In genomic region chr15:52082197-52083036, GRCh38 we compare ENCODE assay signal across 9 cellular contexts. TPM values are rescaled to one million over a fixed set of nuclear protein-coding genes. Genes with fewer than 3 reads are reported as not detected.
DNase-seq lines count a peak whose midpoint lies in the region; ATAC-seq and TF ChIP-seq lines count a peak whose summit lies in the region.
"Had no signal": no experiment of that assay in that cellular context is flagged by ENCODE, and none has a peak within 500 bp of the region (broad histone marks: within the 10 kb centered on the region; RNA-seq: fewer than 3 reads in every experiment).

No MANE protein-coding gene starts in this region.

- H3K27me3 Mint-ChIP-seq in activated naive CD8-positive, alpha-beta T cell treated with anti-CD3 and anti-CD28 coated beads, Interleukin-2, amount 10 ng/mL, durations not matched to agents 7 days and 5 days = no peaks in the 10 kb centered on the region
- H3K27me3 Mint-ChIP-seq in activated naive CD8-positive, alpha-beta T cell treated with anti-CD3 and anti-CD28 coated beads, Interleukin-2, amount 50 U/mL, for 24 hours = peaks cover 2% of the 10 kb centered on the region

- H3K4me3 Mint-ChIP-seq in activated naive CD8-positive, alpha-beta T cell treated with anti-CD3 and anti-CD28 coated beads, Interleukin-2, amount 10 ng/mL, durations not matched to agents 7 days and 5 days = peak overlapping the region; percentile 43
- H3K4me3 Mint-ChIP-seq in activated naive CD8-positive, alpha-beta T cell treated with anti-CD3 and anti-CD28 coated beads, Interleukin-2, amount 50 U/mL, for 24 hours = no peak overlapping the region

- DNase-seq in activated naive CD8-positive, alpha-beta T cell treated with anti-CD3 and anti-CD28 coated beads, Interleukin-2, amount 10 ng/mL, durations not matched to agents 7 days and 5 days = peak; percentile 43
- no peak for DNase-seq in activated naive CD8-positive, alpha-beta T cell treated with anti-CD3 and anti-CD28 coated beads, Interleukin-2, amount 50 U/mL, for 24 hours
- DNase-seq in SIG-M5 treated with dmso at 0.1 percent for 504 hours (lab: John Stamatoyannopoulos, UW; ENCODE audit: unreplicated experiment) = peak; percentile 84
- no peak for DNase-seq in suprapubic skin (ENCODE audit: low spot score in 2 of 2)
- DNase-seq in activated CD4-positive, CD25-positive, alpha-beta regulatory T cell treated with anti-CD3 and anti-CD28 coated beads, Interleukin-2, amount 50 U/mL, for 72 hours = no peak
- DNase-seq in NCI-H1092 (lab: John Stamatoyannopoulos, UW) = no peak
- no peak for DNase-seq in sigmoid colon
- DNase-seq: NCI-H510A had no signal

- H3K4me1 ChIP-seq in suprapubic skin = peaks cover 21% of the 10 kb centered on the region
- peaks cover 0 to 6% (median 3%) of the 10 kb centered on the region in 4 donors for H3K4me1 ChIP-seq in sigmoid colon

- H3K27ac ChIP-seq in suprapubic skin = no peak overlapping the region
- H3K27ac ChIP-seq in sigmoid colon = no peak overlapping the region

- TF ChIP-seq POLR2A in suprapubic skin (IDR thresholded peaks at IDR 0.05) = no peak
- TF ChIP-seq POLR2A in sigmoid colon (IDR thresholded peaks at IDR 0.05) = no peak

- H3K36me3 ChIP-seq in suprapubic skin (no peaks in the 10 kb centered on the region), sigmoid colon (no peaks in the 10 kb centered on the region)

- POLR2A ChIA-PET in activated naive CD8-positive, alpha-beta T cell treated with anti-CD3 and anti-CD28 coated beads, Interleukin-2, amount 10 ng/mL, durations not matched to agents 7 days and 5 days (lab: Charles Lee) = interaction anchor here (0.6 to 2.0 kb wide), 7 partner anchors 37 to 145 kb away, joined by 3 to 8 read pairs (median 3); partner anchors contain the start of gene LEO1

- ATAC-seq in activated naive CD8-positive, alpha-beta T cell treated with anti-CD3 and anti-CD28 coated beads, Interleukin-2, amount 10 ng/mL, durations not matched to agents 7 days and 5 days (ENCODE audit: low read depth) = peak; percentile 74
- no peak for ATAC-seq in activated naive CD8-positive, alpha-beta T cell treated with anti-CD3 and anti-CD28 coated beads, Interleukin-2, amount 50 U/mL, for 24 hours
- ATAC-seq in HG03060 (IDR thresholded peaks at IDR 0.05; ENCODE audit: low read depth, unreplicated experiment) = peak; percentile 71

- 84% methylated on average over 5 of the region's 5 CpGs for WGBS in suprapubic skin
- 70 to 89% methylated on average over 5 of the region's 5 CpGs for WGBS in sigmoid colon, 2 donors

- H3K4me3 ChIP-seq in suprapubic skin (no peak overlapping the region), sigmoid colon (no peak overlapping the region)

- H3K9me3 ChIP-seq in suprapubic skin (no peaks in the 10 kb centered on the region), sigmoid colon (peaks cover 0 to 8% (median 2%) of the 10 kb centered on the region in 4 donors)

- no peak for TF ChIP-seq EP300 in suprapubic skin (IDR thresholded peaks at IDR 0.05)
- TF ChIP-seq EP300 in sigmoid colon (IDR thresholded peaks at IDR 0.05) = no peak

- TF ChIP-seq CTCF in suprapubic skin (IDR thresholded peaks at IDR 0.05) (no peak), sigmoid colon (IDR thresholded peaks at IDR 0.05) (no peak)

- intact Hi-C loops in sigmoid colon (cut with DNase I) = no loop called here

- H3K27me3 ChIP-seq in suprapubic skin (no peaks in the 10 kb centered on the region), sigmoid colon (no peaks in the 10 kb centered on the region)

- H3K36me3 Mint-ChIP-seq in activated naive CD8-positive, alpha-beta T cell treated with anti-CD3 and anti-CD28 coated beads, Interleukin-2, amount 10 ng/mL, durations not matched to agents 7 days and 5 days = no peaks in the 10 kb centered on the region
- H3K36me3 Mint-ChIP-seq in activated naive CD8-positive, alpha-beta T cell treated with anti-CD3 and anti-CD28 coated beads, Interleukin-2, amount 50 U/mL, for 24 hours (ENCODE audit: low read depth) = no peaks in the 10 kb centered on the region

- H3K27ac Mint-ChIP-seq in activated naive CD8-positive, alpha-beta T cell treated with anti-CD3 and anti-CD28 coated beads, Interleukin-2, amount 10 ng/mL, durations not matched to agents 7 days and 5 days = peak overlapping the region; percentile 71
- H3K27ac Mint-ChIP-seq in activated naive CD8-positive, alpha-beta T cell treated with anti-CD3 and anti-CD28 coated beads, Interleukin-2, amount 50 U/mL, for 24 hours = no peak overlapping the region

- peaks cover 23% of the 10 kb centered on the region for H3K4me1 Mint-ChIP-seq in activated naive CD8-positive, alpha-beta T cell treated with anti-CD3 and anti-CD28 coated beads, Interleukin-2, amount 10 ng/mL, durations not matched to agents 7 days and 5 days
- H3K4me1 Mint-ChIP-seq in activated naive CD8-positive, alpha-beta T cell treated with anti-CD3 and anti-CD28 coated beads, Interleukin-2, amount 50 U/mL, for 24 hours = peaks cover 15% of the 10 kb centered on the region

- H3K9me3 Mint-ChIP-seq in activated naive CD8-positive, alpha-beta T cell treated with anti-CD3 and anti-CD28 coated beads, Interleukin-2, amount 10 ng/mL, durations not matched to agents 7 days and 5 days = no peaks in the 10 kb centered on the region
- no peaks in the 10 kb centered on the region for H3K9me3 Mint-ChIP-seq in activated naive CD8-positive, alpha-beta T cell treated with anti-CD3 and anti-CD28 coated beads, Interleukin-2, amount 50 U/mL, for 24 hours

RNA-seq across cellular contexts. Expression of gene BCL2L10, which starts 30.2 kb away (rescaled TPM):
- under 1 TPM; 0.28 to 0.37 TPM for total RNA-seq in activated naive CD8-positive, alpha-beta T cell treated with anti-CD3 and anti-CD28 coated beads, Interleukin-2, amount 10 ng/mL, durations not matched to agents 7 days and 5 days
- total RNA-seq in suprapubic skin = 10 to 100 TPM in 3 of 4 donors, 1 to 10 TPM in 1; 9.3 to 18.1 (median 15.1) TPM
- under 1 TPM in 1 of 4 donors, not detected in 3; 0.33 TPM for total RNA-seq in sigmoid colon
- polyA plus RNA-seq in sigmoid colon = 1 to 10 TPM in 2 of 3 donors, under 1 TPM in 1; 0.60 to 5.8 (median 1.5) TPM

Comparison
In these comparisons a context has a peak if more than half of its experiments do, and no peak if none do; other contexts are left out.
1. DNase-seq: peak in activated naive CD8-positive, alpha-beta T cell treated with anti-CD3 and anti-CD28 coated beads, Interleukin-2, amount 10 ng/mL, durations not matched to agents 7 days and 5 days (single experiment) and SIG-M5 treated with dmso at 0.1 percent for 504 hours (single experiment); none in activated naive CD8-positive, alpha-beta T cell treated with anti-CD3 and anti-CD28 coated beads, Interleukin-2, amount 50 U/mL, for 24 hours (single experiment), suprapubic skin (0 of 2), activated CD4-positive, CD25-positive, alpha-beta regulatory T cell treated with anti-CD3 and anti-CD28 coated beads, Interleukin-2, amount 50 U/mL, for 72 hours (single experiment), NCI-H1092 (single experiment) and sigmoid colon (single experiment).
2. RNA of gene BCL2L10, which starts 30.2 kb away (total RNA-seq): 9.3 to 18.1 TPM in suprapubic skin; 0.28 to 0.37 TPM in activated naive CD8-positive, alpha-beta T cell treated with anti-CD3 and anti-CD28 coated beads, Interleukin-2, amount 10 ng/mL, durations not matched to agents 7 days and 5 days and 0.33 TPM in sigmoid colon; every median in the first group is over 4 times any median in the second.